In genomic region chr11:66277475-66278391, GRCh38 we compare ENCODE assay signal across 8 cellular contexts. TPM values are rescaled to one million over a fixed set of nuclear protein-coding genes. Genes with fewer than 3 reads are reported as not detected.
A peak's percentile ranks its signal among the peaks of the same experiment; 100 is the strongest.
DNase-seq lines count a peak whose midpoint lies in the region; ATAC-seq, FAIRE-seq and TF ChIP-seq lines count a peak whose summit lies in the region.
"Had no signal": no experiment of that assay in that cellular context is flagged by ENCODE, and none has a peak within 500 bp of the region (broad histone marks: within the 10 kb centered on the region; RNA-seq: fewer than 3 reads in every experiment).

CNIH2 (plus strand) TSS chr11:66278175; CDS start chr11:66278457, 282 bp downstream.

- intact Hi-C loops in Right ventricle myocardium superior (cut with DNase I) (no loop called here), sigmoid colon (cut with DNase I) (no loop called here)

- H3K27ac Mint-ChIP-seq in activated T-cell treated with anti-CD3 and anti-CD28 coated beads, Interleukin-2, amount 50 U/mL, for 72 hours: no peak within 1 kb of the TSS

- H3K27ac ChIP-seq in sigmoid colon: peak within 1 kb of the TSS; percentile 57 to 65 (median 64)

- no peaks in the 10 kb centered on the region for H3K9me3 Mint-ChIP-seq in activated T-cell treated with anti-CD3 and anti-CD28 coated beads, Interleukin-2, amount 50 U/mL, for 72 hours

- peak; percentile 74 for DNase-seq in GM12891 (ENCODE audit: insufficient read length, low spot score)
- DNase-seq in NCI-H1092 treated with DMSO at 0.1 percent for 48 hours (lab: John Stamatoyannopoulos, UW): peak; percentile 43
- peak; percentile 50 to 63 for DNase-seq in activated T-cell treated with anti-CD3 and anti-CD28 coated beads, Interleukin-2, amount 50 U/mL, for 72 hours
- DNase-seq in Right ventricle myocardium superior: no peak
- DNase-seq in sigmoid colon: no peak
- no peak for DNase-seq in SKM-1 treated with dmso at 0.1 percent for 144 hours (lab: John Stamatoyannopoulos, UW; ENCODE audit: unreplicated experiment)

- TF ChIP-seq POLR2A in GM12891 (IDR thresholded peaks at IDR 0.05; ENCODE audit: low read depth, low read length) (no peak; the same call in 1 of the 2 replicates), sigmoid colon (IDR thresholded peaks at IDR 0.05) (no peak)

- peak; percentile 43 to 50 for ATAC-seq in activated T-cell treated with anti-CD3 and anti-CD28 coated beads, Interleukin-2, amount 50 U/mL, for 72 hours (replicated peaks in 1 of 2)
- ATAC-seq in Right ventricle myocardium superior (ENCODE audit: poor library complexity) (peak; percentile 24), GM19395 (IDR thresholded peaks at IDR 0.05; ENCODE audit: unreplicated experiment) (no peak)

- peaks cover 0 to 25% (median 23%) of the 10 kb centered on the region in 4 donors for H3K4me1 ChIP-seq in sigmoid colon

- 4% methylated on average over 89 of the region's 89 CpGs for WGBS in sigmoid colon, 2 donors

- FAIRE-seq in GM12891 (lab: Jason Lieb, UNC): peak; percentile 76
- FAIRE-seq: TTC549 had no signal

- no peak for TF ChIP-seq EP300 in sigmoid colon (IDR thresholded peaks at IDR 0.05)

- no peak for TF ChIP-seq CTCF in sigmoid colon (IDR thresholded peaks at IDR 0.05)

- H3K27me3 ChIP-seq in sigmoid colon: no peaks in the 10 kb centered on the region

- H3K4me3 ChIP-seq in sigmoid colon: peak within 1 kb of the TSS in 3 of 4 donors; percentile 39 to 45 (median 40)

- no peaks in the 10 kb centered on the region for H3K9me3 ChIP-seq in sigmoid colon

- H3K4me1 Mint-ChIP-seq in activated T-cell treated with anti-CD3 and anti-CD28 coated beads, Interleukin-2, amount 50 U/mL, for 72 hours (ENCODE audit: low read depth): peaks cover 19% of the 10 kb centered on the region

- peaks cover 11 to 41% (median 30%) of the 10 kb centered on the region in 4 donors for H3K36me3 ChIP-seq in sigmoid colon

- peak within 1 kb of the TSS; percentile 67 to 74 for H3K4me3 Mint-ChIP-seq in activated T-cell treated with anti-CD3 and anti-CD28 coated beads, Interleukin-2, amount 50 U/mL, for 72 hours

- peaks cover 4 to 12% of the 10 kb centered on the region in 2 donors for H3K36me3 Mint-ChIP-seq in activated T-cell treated with anti-CD3 and anti-CD28 coated beads, Interleukin-2, amount 50 U/mL, for 72 hours (ENCODE audit: insufficient read depth in 2 of 2)

- peaks cover 19% of the 10 kb centered on the region for H3K27me3 Mint-ChIP-seq in activated T-cell treated with anti-CD3 and anti-CD28 coated beads, Interleukin-2, amount 50 U/mL, for 72 hours (ENCODE audit: low read depth)

TF ChIP-seq in GM12891, 5 proteins besides CTCF, POLR2A, EP300 and RAD21:
- TF ChIP-seq POLR2AphosphoS5 (IDR thresholded peaks at IDR 0.05; ENCODE audit: low read depth, low read length) (peak; percentile 57; the same call in 1 of the 2 replicates), SPI1 (IDR thresholded peaks at IDR 0.05; ENCODE audit: low read depth, low read length) (no peak)

RNA-seq across cellular contexts. Expression of gene CNIH2, which starts in this region (rescaled TPM):
- polyA plus RNA-seq in GM12891 (2012; ENCODE audit: low read depth, missing spikeins): 1.4 TPM
- total RNA-seq in activated T-cell treated with anti-CD3 and anti-CD28 coated beads, Interleukin-2, amount 50 U/mL, for 72 hours: 1 to 10 TPM; 1.2 to 3.5 TPM
- not detected for total RNA-seq in Right ventricle myocardium superior
- total RNA-seq in sigmoid colon: 1 to 10 TPM in 1 of 4 donors, not detected in 3; 1.7 TPM
- polyA plus RNA-seq in sigmoid colon: under 1 TPM in 1 of 3 donors, not detected in 2; 0.63 TPM

Comparison
In these comparisons a context has a peak if more than half of its experiments do, and no peak if none do; other contexts are left out.
1. Peak in ATAC-seq in Right ventricle myocardium superior; RNA of the gene not detected or under 1 TPM.
2. DNase-seq: peak in GM12891 (single experiment), NCI-H1092 treated with DMSO at 0.1 percent for 48 hours (single experiment) and activated T-cell treated with anti-CD3 and anti-CD28 coated beads, Interleukin-2, amount 50 U/mL, for 72 hours (2 of 2); none in Right ventricle myocardium superior (single experiment), sigmoid colon (single experiment) and SKM-1 treated with dmso at 0.1 percent for 144 hours (single experiment).